ENCODE assay signal across 1 cellular context in genomic region chr19:3119071-3119781, GRCh38.
A peak's percentile ranks its signal among the peaks of the same experiment; 100 is the strongest.
TF ChIP-seq lines count a peak whose summit lies in the region.

No MANE protein-coding gene starts in this region.

TF ChIP-seq in K562, 482 proteins besides CTCF, POLR2A, EP300 and RAD21:
- 0 out of 2 replicates have a peak, but pooled peaks have one; percentile 20 for TF ChIP-seq ZBTB7A (IDR thresholded peaks at IDR 0.05; ENCODE audit: borderline replicate concordance, control insufficient read depth, low read depth, low read length)
- TF ChIP-seq ZNF449 (CRISPR knock-in tag; IDR thresholded peaks at IDR 0.05) = no peak
